In genomic region chr2:222708274-222708710, GRCh38 we compare ENCODE assay signal across 8 cellular contexts. TPM values are rescaled to one million over a fixed set of nuclear protein-coding genes. Genes with fewer than 3 reads are reported as not detected.
DNase-seq lines count a peak whose midpoint lies in the region; ATAC-seq and TF ChIP-seq lines count a peak whose summit lies in the region.

No MANE protein-coding gene starts in this region.

- peak; percentile 33 for DNase-seq in GM06990 (ENCODE audit: extremely low read depth, insufficient read length)
- DNase-seq in SHP77 (lab: John Stamatoyannopoulos, UW): peak; percentile 52 to 54
- DNase-seq in activated T-helper 9 cell treated with anti-CD3 and anti-CD28 coated beads, Interleukin-2, amount 50 U/mL, for 16 hours (ENCODE audit: low read depth): peak; percentile 65
- DNase-seq in foreskin melanocyte: peak; percentile 68
- peak; percentile 68 to 89 (median 84) for DNase-seq in ovary
- peak; percentile 82 for DNase-seq in transverse colon

- no peak overlapping the region for H3K27ac ChIP-seq in ovary
- H3K27ac ChIP-seq in transverse colon: no peak overlapping the region

- H3K4me1 ChIP-seq in ovary (ENCODE audit: insufficient read depth): peaks cover 2% of the 10 kb centered on the region
- H3K4me1 ChIP-seq in transverse colon: peaks cover 0 to 17% (median 10%) of the 10 kb centered on the region in 4 donors

- TF ChIP-seq POLR2A in ovary (IDR thresholded peaks at IDR 0.05) (no peak), transverse colon (IDR thresholded peaks at IDR 0.05) (no peak)

- TF ChIP-seq CTCF in GM06990 (IDR thresholded peaks at IDR 0.05; ENCODE audit: insufficient read depth, low read length, poor library complexity, severe bottlenecking) (peak; percentile 90), ovary (IDR thresholded peaks at IDR 0.05) (peak; percentile 54 to 94 (median 90)), transverse colon (IDR thresholded peaks at IDR 0.05) (peak; percentile 95 to 99 (median 96))

- intact Hi-C loops in ovary (cut with DNase I): loop anchor here (5.0 to 10.0 kb wide), 3 partner anchors 194 to 199 kb away; no protein-coding TSS in a partner anchor
- intact Hi-C loops in transverse colon (cut with DNase I; ENCODE audit: low total_unique reads): loop anchor here (5.0 to 10.0 kb wide), 2 partner anchors 154 to 197 kb away; partner anchors contain the start of gene ACSL3

- H3K9me3 ChIP-seq in ovary: no peaks in the 10 kb centered on the region
- no peaks in the 10 kb centered on the region for H3K9me3 ChIP-seq in transverse colon

- no peaks in the 10 kb centered on the region for H3K36me3 ChIP-seq in GM06990 (ENCODE audit: control insufficient read depth, insufficient read depth, low read length)
- H3K36me3 ChIP-seq in ovary: no peaks in the 10 kb centered on the region
- H3K36me3 ChIP-seq in transverse colon: no peaks in the 10 kb centered on the region

- in situ Hi-C loops in transverse colon (cut with MboI; ENCODE audit: low pct_ligation_motif_present in 1 of 4, low pct_unique_long_range_greater_than_20kb in 1 of 4, low sequenced_read_pairs in 3 of 4): loop anchor here in 2 of 4 donors (10.0 to 25.0 kb wide), 2 partner anchors 197 to 204 kb away; no protein-coding TSS in a partner anchor

- no peaks in the 10 kb centered on the region for H3K27me3 ChIP-seq in GM06990 (replicated peaks; ENCODE audit: control insufficient read depth, insufficient read depth, low read length)
- no peaks in the 10 kb centered on the region for H3K27me3 ChIP-seq in ovary
- H3K27me3 ChIP-seq in transverse colon: no peaks in the 10 kb centered on the region

- H3K4me3 ChIP-seq in GM06990 (replicated peaks; ENCODE audit: low read depth, low read length): no peak overlapping the region
- H3K4me3 ChIP-seq in ovary: no peak overlapping the region
- no peak overlapping the region for H3K4me3 ChIP-seq in transverse colon

- ATAC-seq in HG03097 (IDR thresholded peaks at IDR 0.05; ENCODE audit: low FRiP score, unreplicated experiment): no peak

- peak; percentile 78 for TF ChIP-seq RAD21 in Ishikawa (IDR thresholded peaks at IDR 0.05; ENCODE audit: low read depth)

- 14 to 19% (median 18%) methylated on average over 12 of the region's 12 CpGs for WGBS in ovary, 3 donors
- WGBS in transverse colon (ENCODE audit: low coverage in 1 of 2), 2 donors: 14 to 41% methylated on average over 3 to 12 of the region's 12 CpGs

- TF ChIP-seq EP300 in Ishikawa (IDR thresholded peaks at IDR 0.05; ENCODE audit: borderline replicate concordance): no peak
- TF ChIP-seq EP300 in ovary (IDR thresholded peaks at IDR 0.05): no peak
- TF ChIP-seq EP300 in transverse colon (IDR thresholded peaks at IDR 0.05; ENCODE audit: low read depth): no peak

TF ChIP-seq in Ishikawa, 13 proteins besides CTCF, POLR2A, EP300 and RAD21:
- TF ChIP-seq MAX (IDR thresholded peaks at IDR 0.05) (no peak), EGR1 (IDR thresholded peaks at IDR 0.05) (no peak)

RNA-seq across cellular contexts. Expression of gene MOGAT1, which starts 36.8 kb away (rescaled TPM):
- total RNA-seq in ovary: not detected
- not detected for polyA plus RNA-seq in ovary
- under 1 TPM in 1 of 4 donors, not detected in 3; 0.80 TPM for total RNA-seq in transverse colon

RNA-seq across cellular contexts. Expression of gene FARSB, which starts 52.4 kb away (rescaled TPM):
- total RNA-seq in ovary (10 to 100 TPM; 10.3 to 32.0 (median 21.0) TPM), transverse colon (10 to 100 TPM in 2 of 4 donors, 1 to 10 TPM in 2; 7.2 to 18.6 (median 9.5) TPM)
- polyA plus RNA-seq in ovary: 10 to 100 TPM; 12.4 to 31.1 TPM

Comparison
In these comparisons a context has a peak if more than half of its experiments do, and no peak if none do; other contexts are left out.
1. DNase-seq: peak in every context shown above with its lines; median percentile 84 in ovary; 82 in transverse colon; 68 in foreskin melanocyte; 65 in activated T-helper 9 cell treated with anti-CD3 and anti-CD28 coated beads, Interleukin-2, amount 50 U/mL, for 16 hours; 53 in SHP77; 33 in GM06990.